ENCODE assay signal across 22 cellular contexts in the genomic region with DNA sequence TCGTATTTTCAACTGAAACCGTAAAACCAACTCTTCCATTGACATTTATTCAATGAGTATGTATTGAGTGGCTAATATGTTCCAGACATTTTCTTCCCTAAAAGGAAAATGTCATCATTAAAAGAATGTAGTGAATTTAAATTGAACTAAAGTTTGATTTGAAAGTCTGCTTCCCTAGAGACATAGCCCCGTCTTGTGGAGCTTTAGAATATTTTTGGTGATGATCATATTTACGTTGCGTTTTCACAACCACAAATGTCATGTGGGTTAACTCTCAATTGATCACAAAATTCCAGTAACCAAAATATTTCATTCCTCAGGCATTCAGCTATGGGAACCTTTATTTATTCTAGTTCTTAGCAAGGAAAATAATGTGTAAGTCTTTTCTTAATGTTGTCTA.
A peak's percentile ranks its signal among the peaks of the same experiment; 100 is the strongest.
DNase-seq lines count a peak whose midpoint lies in the region; ATAC-seq, FAIRE-seq and TF ChIP-seq lines count a peak whose summit lies in the region.
"Had no signal": no experiment of that assay in that cellular context is flagged by ENCODE, and none has a peak within 500 bp of the region (broad histone marks: within the 10 kb centered on the region; RNA-seq: fewer than 3 reads in every experiment).

No MANE protein-coding gene starts in this region.

- H3K27me3 ChIP-seq in osteoblast (ENCODE audit: insufficient read depth, low read length): no peaks in the 10 kb centered on the region

- H3K79me2 ChIP-seq in osteoblast (ENCODE audit: insufficient read depth, low read length): no peaks in the 10 kb centered on the region

- H3K4me3 ChIP-seq in osteoblast (ENCODE audit: insufficient read depth, low read length): no peak overlapping the region
- H3K4me3 ChIP-seq: A549 had no signal

- no peak for DNase-seq in D721Med (ENCODE audit: insufficient read length, low spot score)
- DNase-seq in amniotic stem cell (lab: John Stamatoyannopoulos, UW): peak; percentile 12
- DNase-seq in osteoblast (ENCODE audit: insufficient read length, low spot score, missing footprints): no peak
- DNase-seq: AML-193, DMS79 treated with DMSO at 0.1 percent for 48 hours, GOT3, KBM-7, NCI-H1436, NCI-H1930, NCI-H226, NCI-H524 treated with DMSO at 0.1 percent for 48 hours, SHP77, SK-N-SH had no signal

- H3K9me3 ChIP-seq in osteoblast (ENCODE audit: low read depth, low read length): no peaks in the 10 kb centered on the region
- H3K9me3 ChIP-seq: A549, SK-N-SH had no signal

- no peaks in the 10 kb centered on the region for H3K36me3 ChIP-seq in osteoblast (ENCODE audit: insufficient read depth, low read length)

- peak overlapping the region; percentile 36 for H3K4me2 ChIP-seq in osteoblast (ENCODE audit: insufficient read depth, low read length)
- H3K4me2 ChIP-seq: A549, SK-N-SH had no signal

- H2AFZ ChIP-seq in osteoblast (ENCODE audit: low read length): no peak overlapping the region

- H3K27ac ChIP-seq in osteoblast (ENCODE audit: low read depth, low read length): peak overlapping the region; percentile 49
- H3K27ac ChIP-seq: A549, C4-2B had no signal

- TF ChIP-seq CTCF in D721Med (IDR thresholded peaks at IDR 0.05; ENCODE audit: insufficient read depth, missing control alignments) (no peak), osteoblast (IDR thresholded peaks at IDR 0.05; ENCODE audit: extremely low read depth, low read depth, low read length) (peak; percentile 34)

- H3K4me1 ChIP-seq in osteoblast (ENCODE audit: insufficient read depth, low read length): peaks cover 17% of the 10 kb centered on the region
- H3K4me1 ChIP-seq: A549 had no signal

- H4K20me1 ChIP-seq in osteoblast (ENCODE audit: insufficient read depth, low read length): no peaks in the 10 kb centered on the region

- no peak for ATAC-seq in activated CD4-positive, CD25-positive, alpha-beta regulatory T cell treated with anti-CD3 and anti-CD28 coated beads, Interleukin-2, amount 50 U/mL, for 24 hours
- ATAC-seq in HG02571 (IDR thresholded peaks at IDR 0.05; ENCODE audit: unreplicated experiment): no peak
- no peak for ATAC-seq in GM21367 (IDR thresholded peaks at IDR 0.05; ENCODE audit: unreplicated experiment)
- no peak for ATAC-seq in HG02588 (IDR thresholded peaks at IDR 0.05; ENCODE audit: unreplicated experiment)
- ATAC-seq: A549, HepG2 had no signal

- FAIRE-seq in D721Med (lab: Jason Lieb, UNC) (peak; percentile 99), endometrium (lab: Jason Lieb, UNC) (peak; percentile 96)
- FAIRE-seq: A549, G401.6, HepG2 had no signal
